ENCODE assay signal across 8 cellular contexts in genomic region chr10:96719850-96720421, GRCh38. TPM values are rescaled to one million over a fixed set of nuclear protein-coding genes. Genes with fewer than 3 reads are reported as not detected.
DNase-seq lines count a peak whose midpoint lies in the region; ATAC-seq and TF ChIP-seq lines count a peak whose summit lies in the region.

No MANE protein-coding gene starts in this region.

- intact Hi-C loops in Caco-2 (cut with micrococcal nuclease; ENCODE audit: unreplicated experiment): loop anchor here (1.0 to 5.0 kb wide), 3 partner anchors 47 to 112 kb away; partner anchors contain the start of gene LCOR
- intact Hi-C loops in activated CD4-positive, alpha-beta T cell treated with anti-CD3 and anti-CD28 coated beads, Interleukin-2, amount 10 ng/mL, durations not matched to agents 24 days and 14 days (cut with micrococcal nuclease): loop anchor here (2.0 to 10.0 kb wide), 3 partner anchors 77 to 135 kb away; partner anchors contain the start of gene TM9SF3

- no peaks in the 10 kb centered on the region for H3K9me3 ChIP-seq in Caco-2
- no peaks in the 10 kb centered on the region for H3K9me3 ChIP-seq in effector memory CD4-positive, alpha-beta T cell (ENCODE audit: control insufficient read depth, low read length)
- no peaks in the 10 kb centered on the region for H3K9me3 ChIP-seq in muscle layer of colon (ENCODE audit: low read length)

- peak; percentile 63 to 73 for DNase-seq in Caco-2
- DNase-seq in KG1 (lab: John Stamatoyannopoulos, UW): peak; percentile 76
- DNase-seq in activated CD4-positive, alpha-beta T cell treated with anti-CD3 and anti-CD28 coated beads, Interleukin-2, amount 10 ng/mL, durations not matched to agents 24 days and 14 days: peak; percentile 78
- DNase-seq in effector memory CD4-positive, alpha-beta T cell: peak in 1 of 3 donors; percentile 5
- DNase-seq in stimulated activated CD8-positive, alpha-beta memory T cell treated with anti-CD3 and anti-CD28 coated beads, Interleukin-7, amount 100 ng/mL, for 24 hours (ENCODE audit: low read depth): peak; percentile 46
- DNase-seq in NCI-H524 treated with DMSO at 0.1 percent for 48 hours (lab: John Stamatoyannopoulos, UW): no peak

- H3K9ac ChIP-seq in muscle layer of colon (ENCODE audit: low read length): no peak overlapping the region

- H3K36me3 ChIP-seq in Caco-2 (ENCODE audit: control insufficient read depth, insufficient read depth, low read length) (no peaks in the 10 kb centered on the region), muscle layer of colon (ENCODE audit: insufficient read depth, low read length) (no peaks in the 10 kb centered on the region)
- no peaks in the 10 kb centered on the region for H3K36me3 ChIP-seq in effector memory CD4-positive, alpha-beta T cell (ENCODE audit: control insufficient read depth, insufficient read depth, low read length)

- peak; percentile 57 for ATAC-seq in GM21526 (IDR thresholded peaks at IDR 0.05; ENCODE audit: low FRiP score, unreplicated experiment)

- no peaks in the 10 kb centered on the region for H3K9me3 Mint-ChIP-seq in Caco-2 (ENCODE audit: unreplicated experiment)
- H3K9me3 Mint-ChIP-seq in activated CD4-positive, alpha-beta T cell treated with anti-CD3 and anti-CD28 coated beads, Interleukin-2, amount 10 ng/mL, durations not matched to agents 24 days and 14 days: no peaks in the 10 kb centered on the region

- peak; percentile 28 to 54 for TF ChIP-seq CTCF in Caco-2 (IDR thresholded peaks at IDR 0.05; ENCODE audit: insufficient read depth in 1 of 2, low read depth in 1 of 2, low read length in 1 of 2, severe bottlenecking in 1 of 2, unreplicated experiment in 1 of 2)

- no peak overlapping the region for H3K27ac ChIP-seq in effector memory CD4-positive, alpha-beta T cell (ENCODE audit: insufficient read depth, low read length, poor library complexity, severe bottlenecking)
- no peak overlapping the region for H3K27ac ChIP-seq in muscle layer of colon (ENCODE audit: low read depth, low read length)

- no peak overlapping the region for H3K27ac Mint-ChIP-seq in Caco-2 (ENCODE audit: unreplicated experiment)
- H3K27ac Mint-ChIP-seq in activated CD4-positive, alpha-beta T cell treated with anti-CD3 and anti-CD28 coated beads, Interleukin-2, amount 10 ng/mL, durations not matched to agents 24 days and 14 days: peak overlapping the region; percentile 92

- POLR2A ChIA-PET in Caco-2 (lab: Charles Lee): no interaction called here

- H3K27me3 ChIP-seq in Caco-2 (replicated peaks; ENCODE audit: control insufficient read depth, insufficient read depth, low read length): peaks cover 5% of the 10 kb centered on the region
- H3K27me3 ChIP-seq in effector memory CD4-positive, alpha-beta T cell (replicated peaks; ENCODE audit: control insufficient read depth, insufficient read depth, low read length, poor library complexity, severe bottlenecking): no peaks in the 10 kb centered on the region
- H3K27me3 ChIP-seq in muscle layer of colon (ENCODE audit: control insufficient read depth in 1 of 2, insufficient read depth in 2 of 2, low read length in 2 of 2): peaks cover 5 to 7% of the 10 kb centered on the region in 2 donors

- H3K4me3 ChIP-seq in Caco-2 (ENCODE audit: low read depth, low read length): peak overlapping the region; percentile 54
- H3K4me3 ChIP-seq in effector memory CD4-positive, alpha-beta T cell (ENCODE audit: insufficient read depth, low read depth, low read length, poor library complexity, severe bottlenecking): peak overlapping the region; percentile 79
- H3K4me3 ChIP-seq in muscle layer of colon (ENCODE audit: low read depth in 1 of 2, low read length in 2 of 2): peak overlapping the region; percentile 20 to 63

- H3K4me1 Mint-ChIP-seq in Caco-2 (ENCODE audit: low read depth, unreplicated experiment): no peaks in the 10 kb centered on the region
- peaks cover 22% of the 10 kb centered on the region for H3K4me1 Mint-ChIP-seq in activated CD4-positive, alpha-beta T cell treated with anti-CD3 and anti-CD28 coated beads, Interleukin-2, amount 10 ng/mL, durations not matched to agents 24 days and 14 days

- H3K27me3 Mint-ChIP-seq in Caco-2 (ENCODE audit: insufficient read depth, unreplicated experiment): peaks cover 19% of the 10 kb centered on the region
- peaks cover 21% of the 10 kb centered on the region for H3K27me3 Mint-ChIP-seq in activated CD4-positive, alpha-beta T cell treated with anti-CD3 and anti-CD28 coated beads, Interleukin-2, amount 10 ng/mL, durations not matched to agents 24 days and 14 days

- H3K4me3 Mint-ChIP-seq in Caco-2 (ENCODE audit: unreplicated experiment): peak overlapping the region; percentile 84
- peak overlapping the region; percentile 99 for H3K4me3 Mint-ChIP-seq in activated CD4-positive, alpha-beta T cell treated with anti-CD3 and anti-CD28 coated beads, Interleukin-2, amount 10 ng/mL, durations not matched to agents 24 days and 14 days

- H3K4me1 ChIP-seq in Caco-2 (peaks cover 13% of the 10 kb centered on the region; the same call in 1 of the 2 replicates), muscle layer of colon (ENCODE audit: insufficient read depth, low read length) (peaks cover 9% of the 10 kb centered on the region)
- peaks cover 9% of the 10 kb centered on the region for H3K4me1 ChIP-seq in effector memory CD4-positive, alpha-beta T cell (ENCODE audit: control insufficient read depth, insufficient read depth, low read length, poor library complexity, severe bottlenecking)

- no TSS peak for BruUV-seq in Caco-2 (replicated peaks; lab: Mats Ljungman, UMichigan)

- no peaks in the 10 kb centered on the region for H3K36me3 Mint-ChIP-seq in Caco-2 (ENCODE audit: insufficient read depth, unreplicated experiment)
- H3K36me3 Mint-ChIP-seq in activated CD4-positive, alpha-beta T cell treated with anti-CD3 and anti-CD28 coated beads, Interleukin-2, amount 10 ng/mL, durations not matched to agents 24 days and 14 days (ENCODE audit: low read depth): no peaks in the 10 kb centered on the region

- CTCF ChIA-PET in Caco-2 (lab: Charles Lee): no interaction called here

RNA-seq across cellular contexts. Expression of gene PIK3AP1, which starts 0.4 kb away (rescaled TPM):
- 1.6 and 2.4 TPM in 2 replicates for total RNA-seq in Caco-2 (2022)
- total RNA-seq in activated CD4-positive, alpha-beta T cell treated with anti-CD3 and anti-CD28 coated beads, Interleukin-2, amount 10 ng/mL, durations not matched to agents 24 days and 14 days: 9.6 and 11.7 TPM in 2 replicates
